19 cellular contexts compared by ENCODE assay signal in the genomic region with DNA sequence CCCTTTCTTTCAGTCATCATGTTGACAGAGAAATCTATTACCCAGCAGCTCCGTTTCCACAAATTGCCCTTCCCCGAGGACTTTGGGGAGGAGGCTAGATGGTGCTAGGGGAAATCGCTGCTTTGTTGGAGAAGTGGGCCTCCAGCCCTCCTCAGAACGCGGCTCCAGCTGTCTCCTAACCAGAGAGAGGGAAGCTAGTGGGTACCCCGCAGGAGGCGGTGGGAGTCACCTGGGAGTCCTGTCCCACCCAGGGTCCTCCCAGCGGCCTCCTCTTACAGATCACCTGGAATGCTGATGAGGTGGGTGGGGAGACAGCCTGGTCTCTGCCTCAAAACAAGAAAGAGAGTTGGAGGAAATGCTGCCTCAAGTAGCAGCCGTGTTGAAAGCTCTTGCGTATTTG.
DNase-seq lines count a peak whose midpoint lies in the region; FAIRE-seq and TF ChIP-seq lines count a peak whose summit lies in the region.
"Had no signal": no experiment of that assay in that cellular context is flagged by ENCODE, and none has a peak within 500 bp of the region (broad histone marks: within the 10 kb centered on the region; RNA-seq: fewer than 3 reads in every experiment).

No MANE protein-coding gene starts in this region.

- no peak for TF ChIP-seq CTCF in H1 (IDR thresholded peaks at IDR 0.05; ENCODE audit: control extremely low read depth in 1 of 3, insufficient read depth in 1 of 3, low read depth in 1 of 3, low read length in 3 of 3)
- no peak for TF ChIP-seq CTCF in nephron progenitor cell (IDR thresholded peaks at IDR 0.05)

- H3K4me2 ChIP-seq in H1 (ENCODE audit: insufficient read depth in 1 of 2, low read depth in 2 of 2, low read length in 2 of 2): no peak overlapping the region

- H3K79me1 ChIP-seq in H1 (ENCODE audit: low read depth, low read length): no peaks in the 10 kb centered on the region

- no peak for FAIRE-seq in H1 (lab: Jason Lieb, UNC)

- WGBS in H1 (ENCODE audit: extremely low coverage in 1 of 2, insufficient coverage in 1 of 2, insufficient read length in 1 of 2, insufficient replicate concordance in 2 of 2, low coverage in 1 of 2, low lambda C conversion rate in 2 of 2, missing lambda C conversion rate in 1 of 2), 2 experiments: 65% methylated on average over 10 of the region's 10 CpGs; no CpG with 5 or more reads in 1 of the 2 experiments

- H3K4ac ChIP-seq in H1 (replicated peaks; ENCODE audit: insufficient read length, low read depth, low read length): no peak overlapping the region

- H3K27ac ChIP-seq in H1 (ENCODE audit: low read depth, low read length): no peak overlapping the region
- H3K27ac ChIP-seq: HL-60, SJSA1 had no signal

- peaks cover 13% of the 10 kb centered on the region for H3K27me3 Mint-ChIP-seq in nephron progenitor cell (ENCODE audit: low read depth, poor library complexity)

- peaks cover 72% of the 10 kb centered on the region for H3K4me1 Mint-ChIP-seq in nephron progenitor cell

- no peaks in the 10 kb centered on the region for H3K23me2 ChIP-seq in H1 (ENCODE audit: low read depth, low read length)

- H3K9me3 ChIP-seq in ES-I3 (ENCODE audit: control insufficient read depth, insufficient read depth, low read length): no peaks in the 10 kb centered on the region
- H3K9me3 ChIP-seq in H1 (ENCODE audit: insufficient read depth in 2 of 2, low read depth in 1 of 2, low read length in 1 of 2): no peaks in the 10 kb centered on the region
- H3K9me3 ChIP-seq: SJSA1 had no signal

- no peak overlapping the region for H4K91ac ChIP-seq in H1 (replicated peaks; ENCODE audit: insufficient read length, low read length)

- no peak overlapping the region for H3K56ac ChIP-seq in H1 (replicated peaks; ENCODE audit: insufficient read length, low read depth, low read length)

- H3K36me3 ChIP-seq in ES-I3 (ENCODE audit: insufficient read depth, low read length) (no peaks in the 10 kb centered on the region), H1 (ENCODE audit: control insufficient read depth in 2 of 4, insufficient read depth in 4 of 4, low read length in 3 of 4) (no peaks in the 10 kb centered on the region)
- H3K36me3 ChIP-seq: SJSA1 had no signal

- H3K36me3 Mint-ChIP-seq in nephron progenitor cell (ENCODE audit: low read depth): no peaks in the 10 kb centered on the region

- DNase-seq in NCI-H1436 treated with DMSO at 0.1 percent for 48 hours (lab: John Stamatoyannopoulos, UW): peak; percentile 81
- no peak for DNase-seq in H1 (ENCODE audit: low read depth in 1 of 2, low spot score in 2 of 2)
- DNase-seq in nephron progenitor cell: no peak
- no peak for DNase-seq in HEK293T (ENCODE audit: extremely low spot score)
- DNase-seq in activated effector memory CD4-positive, alpha-beta T cell treated with anti-CD3 and anti-CD28 coated beads, Interleukin-2, amount 50 U/mL, for 16 hours: no peak
- no peak for DNase-seq in OCI-M2 (lab: John Stamatoyannopoulos, UW; ENCODE audit: unreplicated experiment)
- no peak for DNase-seq in activated CD4-positive, alpha-beta T cell treated with anti-CD3 and anti-CD28 coated beads for 1 hour
- DNase-seq: C1 segment of cervical spinal cord, COR-L47, DMS53, HFFc6, KBM-7, NCI-H1092 treated with DMSO at 0.1 percent for 48 hours, NCI-H2029, NCI-H510A treated with DMSO at 0.1 percent for 48 hours, PC-3 had no signal

- TF ChIP-seq EP300 in H1 (IDR thresholded peaks at IDR 0.05; ENCODE audit: borderline replicate concordance in 1 of 2, low read depth in 2 of 2, low read length in 2 of 2): no peak

- H2BK15ac ChIP-seq in H1 (ENCODE audit: low read length): no peak overlapping the region

- CTCF ChIA-PET in H1 (lab: Charles Lee; ENCODE audit: partially characterized antibody): interaction anchor here (0.6 to 4.2 kb wide), 10 partner anchors 10 to 699 kb away, joined by 3 to 47 read pairs (median 5); partner anchors contain the start of gene DDX1
- CTCF ChIA-PET in HEK293T (lab: Yijun Ruan, JAX): no interaction called here

- no peak overlapping the region for H2AFZ ChIP-seq in H1 (ENCODE audit: low read length)

- no peak overlapping the region for H3K4me3 ChIP-seq in H1 (ENCODE audit: extremely low read depth in 1 of 4, insufficient read depth in 2 of 4, low read depth in 3 of 4, low read length in 4 of 4)
- H3K4me3 ChIP-seq: SJSA1 had no signal

- peak overlapping the region; percentile 22; the same call in 1 of the 2 replicates for H3K9ac ChIP-seq in ES-I3 (ENCODE audit: low read depth, low read length)
- no peak overlapping the region for H3K9ac ChIP-seq in H1 (replicated peaks in 1 of 4; ENCODE audit: extremely low read depth in 1 of 4, low read depth in 3 of 4, low read length in 3 of 4)

- POLR2A ChIA-PET in H1 (lab: Charles Lee; ENCODE audit: partially characterized antibody) (no interaction called here), HEK293T (lab: Yijun Ruan, JAX) (no interaction called here)

- no peak overlapping the region for H4K5ac ChIP-seq in H1 (ENCODE audit: insufficient read length, low read depth, low read length)

- no peaks in the 10 kb centered on the region for H4K20me1 ChIP-seq in H1 (replicated peaks in 1 of 2; ENCODE audit: control insufficient read depth in 1 of 2, insufficient read depth in 2 of 2, low read length in 2 of 2)

- no peaks in the 10 kb centered on the region for H3K9me3 Mint-ChIP-seq in nephron progenitor cell

- H2BK5ac ChIP-seq in H1 (ENCODE audit: low read depth, low read length): no peak overlapping the region; the same call in 1 of the 2 replicates

- no peak for TF ChIP-seq RAD21 in H1 (IDR thresholded peaks at IDR 0.05 in 1 of 2, conservative IDR thresholded peaks at IDR 0.05 in 1 of 2; ENCODE audit: low read depth in 2 of 2, low read length in 2 of 2)

- H3K23ac ChIP-seq in H1 (ENCODE audit: insufficient read length): no peak overlapping the region

- H2BK120ac ChIP-seq in H1 (replicated peaks; ENCODE audit: low read depth, low read length): no peak overlapping the region

- no peak for TF ChIP-seq POLR2A in H1 (IDR thresholded peaks at IDR 0.05; ENCODE audit: control extremely low read depth in 1 of 2, low read depth in 2 of 2, low read length in 2 of 2)

- peaks cover 32% of the 10 kb centered on the region for H3K4me1 ChIP-seq in ES-I3 (ENCODE audit: insufficient read depth, low read length)
- H3K4me1 ChIP-seq in H1 (replicated peaks in 1 of 4; ENCODE audit: control insufficient read depth in 3 of 4, insufficient read depth in 4 of 4, low read length in 3 of 4): peaks cover 0 to 29% (median 10%) of the 10 kb centered on the region in 4 experiments; a peak in 6 of 7 replicates
- H3K4me1 ChIP-seq: SJSA1 had no signal

- peak overlapping the region; percentile 99 for H3K27ac Mint-ChIP-seq in nephron progenitor cell
- H3K27ac Mint-ChIP-seq: HFFc6 had no signal

- H2BK12ac ChIP-seq in H1 (ENCODE audit: low read depth, low read length): 0 out of 2 replicates have a peak overlapping the region, but pooled peaks have one; percentile 23

- 0 out of 2 replicates have a peak overlapping the region, but pooled peaks have one; percentile 56 for H2AK5ac ChIP-seq in H1 (ENCODE audit: low read depth, low read length)

- H3K18ac ChIP-seq in H1 (ENCODE audit: extremely low read depth, low read length): no peak overlapping the region

- no peak overlapping the region for H4K8ac ChIP-seq in H1 (ENCODE audit: extremely low read depth, insufficient read depth, low read length)

- no peaks in the 10 kb centered on the region for H3K79me2 ChIP-seq in H1 (ENCODE audit: control insufficient read depth in 1 of 2, insufficient read depth in 2 of 2, low read length in 2 of 2)

- peak overlapping the region; percentile 88; the same call in 1 of the 2 replicates for H2BK20ac ChIP-seq in H1 (ENCODE audit: low read length)

- H3K14ac ChIP-seq in H1 (ENCODE audit: insufficient read length): no peak overlapping the region

- H3K4me3 Mint-ChIP-seq in nephron progenitor cell: peak overlapping the region; percentile 42
- H3K4me3 Mint-ChIP-seq: HFFc6 had no signal

- H3K27me3 ChIP-seq in H1 (replicated peaks in 1 of 4; ENCODE audit: control insufficient read depth in 3 of 4, extremely low read depth in 1 of 4, insufficient read depth in 3 of 4, low read length in 3 of 4): no peaks in the 10 kb centered on the region
- H3K27me3 ChIP-seq: SJSA1 had no signal

TF ChIP-seq in H1, 55 proteins besides CTCF, POLR2A, EP300 and RAD21:
- TF ChIP-seq KDM1A (IDR thresholded peaks at IDR 0.05; ENCODE audit: borderline replicate concordance, low read length) (no peak), BCL11A (IDR thresholded peaks at IDR 0.05; ENCODE audit: low read depth in 2 of 2, low read length in 2 of 2) (no peak), ASH2L (IDR thresholded peaks at IDR 0.05; ENCODE audit: low read length) (no peak)

TF ChIP-seq in HEK293T, 16 proteins besides CTCF, POLR2A, EP300 and RAD21:
- TF ChIP-seq LEF1 (IDR thresholded peaks at IDR 0.05; ENCODE audit: borderline replicate concordance): no peak
- TF ChIP-seq SUZ12 (IDR thresholded peaks at IDR 0.05): no peak
- no peak for TF ChIP-seq ZNF384 (IDR thresholded peaks at IDR 0.05)
- no peak for TF ChIP-seq ARNT (IDR thresholded peaks at IDR 0.05)
